In genomic region chr18:35121531-35121930, GRCh38 we compare ENCODE assay signal across 1 cellular context.
TF ChIP-seq lines count a peak whose summit lies in the region.

No MANE protein-coding gene starts in this region.

TF ChIP-seq in HepG2, 621 proteins besides CTCF, POLR2A, EP300 and RAD21 (continued from another document):
- TF ChIP-seq ZBED4 (CRISPR knock-in tag; IDR thresholded peaks at IDR 0.05; ENCODE audit: borderline replicate concordance) (no peak), ZNF292 (CRISPR knock-in tag; IDR thresholded peaks at IDR 0.05; ENCODE audit: borderline replicate concordance, low read depth) (no peak), NFATC3 (CRISPR knock-in tag; IDR thresholded peaks at IDR 0.05) (no peak), FOXO1 (CRISPR knock-in tag; IDR thresholded peaks at IDR 0.05) (no peak)
- TF ChIP-seq, protein P1, sequence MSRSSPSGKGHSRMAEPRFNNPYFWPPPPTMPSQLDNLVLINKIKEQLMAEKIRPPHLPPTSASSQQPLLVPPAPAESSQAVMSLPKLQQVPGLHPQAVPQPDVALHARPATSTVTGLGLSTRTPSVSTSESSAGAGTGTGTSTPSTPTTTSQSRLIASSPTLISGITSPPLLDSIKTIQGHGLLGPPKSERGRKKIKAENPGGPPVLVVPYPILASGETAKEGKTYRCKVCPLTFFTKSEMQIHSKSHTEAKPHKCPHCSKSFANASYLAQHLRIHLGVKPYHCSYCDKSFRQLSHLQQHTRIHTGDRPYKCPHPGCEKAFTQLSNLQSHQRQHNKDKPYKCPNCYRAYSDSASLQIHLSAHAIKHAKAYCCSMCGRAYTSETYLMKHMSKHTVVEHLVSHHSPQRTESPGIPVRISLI (CRISPR knock-in tag; IDR thresholded peaks at IDR 0.05; ENCODE audit: borderline replicate concordance): no peak
- TF ChIP-seq, protein P2, sequence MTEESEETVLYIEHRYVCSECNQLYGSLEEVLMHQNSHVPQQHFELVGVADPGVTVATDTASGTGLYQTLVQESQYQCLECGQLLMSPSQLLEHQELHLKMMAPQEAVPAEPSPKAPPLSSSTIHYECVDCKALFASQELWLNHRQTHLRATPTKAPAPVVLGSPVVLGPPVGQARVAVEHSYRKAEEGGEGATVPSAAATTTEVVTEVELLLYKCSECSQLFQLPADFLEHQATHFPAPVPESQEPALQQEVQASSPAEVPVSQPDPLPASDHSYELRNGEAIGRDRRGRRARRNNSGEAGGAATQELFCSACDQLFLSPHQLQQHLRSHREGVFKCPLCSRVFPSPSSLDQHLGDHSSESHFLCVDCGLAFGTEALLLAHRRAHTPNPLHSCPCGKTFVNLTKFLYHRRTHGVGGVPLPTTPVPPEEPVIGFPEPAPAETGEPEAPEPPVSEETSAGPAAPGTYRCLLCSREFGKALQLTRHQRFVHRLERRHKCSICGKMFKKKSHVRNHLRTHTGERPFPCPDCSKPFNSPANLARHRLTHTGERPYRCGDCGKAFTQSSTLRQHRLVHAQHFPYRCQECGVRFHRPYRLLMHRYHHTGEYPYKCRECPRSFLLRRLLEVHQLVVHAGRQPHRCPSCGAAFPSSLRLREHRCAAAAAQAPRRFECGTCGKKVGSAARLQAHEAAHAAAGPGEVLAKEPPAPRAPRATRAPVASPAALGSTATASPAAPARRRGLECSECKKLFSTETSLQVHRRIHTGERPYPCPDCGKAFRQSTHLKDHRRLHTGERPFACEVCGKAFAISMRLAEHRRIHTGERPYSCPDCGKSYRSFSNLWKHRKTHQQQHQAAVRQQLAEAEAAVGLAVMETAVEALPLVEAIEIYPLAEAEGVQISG (CRISPR knock-in tag; IDR thresholded peaks at IDR 0.05): no peak
- TF ChIP-seq, protein P3, sequence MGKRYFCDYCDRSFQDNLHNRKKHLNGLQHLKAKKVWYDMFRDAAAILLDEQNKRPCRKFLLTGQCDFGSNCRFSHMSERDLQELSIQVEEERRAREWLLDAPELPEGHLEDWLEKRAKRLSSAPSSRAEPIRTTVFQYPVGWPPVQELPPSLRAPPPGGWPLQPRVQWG (CRISPR knock-in tag; IDR thresholded peaks at IDR 0.05; ENCODE audit: borderline replicate concordance, low read depth): no peak
